In the genomic region with DNA sequence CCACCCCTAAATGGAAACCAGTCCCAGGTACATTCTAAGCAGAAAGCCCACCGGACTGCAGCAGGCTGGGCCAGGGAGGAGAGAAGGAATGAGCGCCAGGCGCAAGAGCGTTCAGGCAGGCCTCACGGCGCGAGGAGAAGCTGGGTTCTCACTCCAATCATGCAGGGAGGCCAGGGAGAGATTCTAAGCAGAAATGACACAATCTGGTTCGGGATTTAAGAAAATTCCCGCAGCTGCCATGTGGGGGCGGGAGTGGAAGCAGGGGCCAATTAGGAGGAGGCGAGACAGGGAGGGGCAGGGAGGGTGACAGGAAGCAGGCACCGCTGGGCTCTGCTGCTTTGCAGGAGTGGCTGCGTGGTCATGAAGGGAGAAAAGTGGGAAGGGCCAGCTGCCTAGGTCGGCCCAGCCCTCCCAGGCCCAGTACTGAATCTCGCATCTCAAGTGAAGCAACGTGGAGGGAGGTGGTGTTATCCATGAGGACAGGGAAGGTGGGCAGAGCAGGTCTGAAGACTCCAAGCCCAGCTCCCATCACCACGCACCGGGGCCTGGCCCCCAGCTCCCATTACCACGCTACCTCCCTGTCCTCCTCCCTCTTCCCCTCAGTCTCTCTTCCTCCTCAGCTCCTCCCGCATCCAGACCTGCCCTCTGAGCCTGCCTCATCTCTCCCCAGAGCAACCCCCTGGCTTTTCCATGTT, we compare ENCODE assay signal across 8 cellular contexts. TPM values are rescaled to one million over a fixed set of nuclear protein-coding genes. Genes with fewer than 3 reads are reported as not detected.
A peak's percentile ranks its signal among the peaks of the same experiment; 100 is the strongest.
DNase-seq lines count a peak whose midpoint lies in the region; ATAC-seq, FAIRE-seq and TF ChIP-seq lines count a peak whose summit lies in the region.

No MANE protein-coding gene starts in this region.

- TF ChIP-seq POLR2A in sigmoid colon (IDR thresholded peaks at IDR 0.05) (no peak), stomach (IDR thresholded peaks at IDR 0.05) (no peak), GM12892 (IDR thresholded peaks at IDR 0.05; ENCODE audit: low read depth, low read length) (no peak)

- no peaks in the 10 kb centered on the region for H3K9me3 ChIP-seq in sigmoid colon
- no peaks in the 10 kb centered on the region for H3K9me3 ChIP-seq in stomach

- peak in 2 of 3 experiments; percentile 26 to 27 for DNase-seq in NCI-H1417 (lab: John Stamatoyannopoulos, UW)
- no peak for DNase-seq in NCI-H1417 treated with DMSO at 0.1 percent for 48 hours (lab: John Stamatoyannopoulos, UW)
- no peak for DNase-seq in RWPE1 (ENCODE audit: low spot score)
- DNase-seq in Right ventricle myocardium inferior (ENCODE audit: missing footprints): peak; percentile 87
- DNase-seq in sigmoid colon: peak; percentile 80
- DNase-seq in stomach: no peak
- no peak for DNase-seq in GM12892 (ENCODE audit: insufficient read length)

- no peaks in the 10 kb centered on the region for H3K27me3 ChIP-seq in sigmoid colon
- H3K27me3 ChIP-seq in stomach: no peaks in the 10 kb centered on the region

- H3K4me3 ChIP-seq in sigmoid colon (no peak overlapping the region), stomach (no peak overlapping the region)

- peaks cover 0 to 7% (median 3%) of the 10 kb centered on the region in 4 donors for H3K4me1 ChIP-seq in sigmoid colon
- peaks cover 0 to 10% (median 0%) of the 10 kb centered on the region in 4 donors for H3K4me1 ChIP-seq in stomach

- peak; percentile 93 for ATAC-seq in Right ventricle myocardium inferior
- ATAC-seq in GM21423 (IDR thresholded peaks at IDR 0.05; ENCODE audit: unreplicated experiment): no peak

- TF ChIP-seq CTCF in RWPE1 (conservative IDR thresholded peaks at IDR 0.05; ENCODE audit: low read depth) (no peak), sigmoid colon (IDR thresholded peaks at IDR 0.05) (no peak), stomach (IDR thresholded peaks at IDR 0.05) (no peak)

- FAIRE-seq in GM12892 (lab: Jason Lieb, UNC): no peak

- H3K36me3 ChIP-seq in sigmoid colon (peaks cover 0 to 30% (median 0%) of the 10 kb centered on the region in 4 donors), stomach (peaks cover 0 to 43% (median 29%) of the 10 kb centered on the region in 4 donors)

- intact Hi-C loops in Right ventricle myocardium inferior (cut with DNase I): no loop called here
- intact Hi-C loops in sigmoid colon (cut with DNase I): no loop called here
- intact Hi-C loops in stomach (cut with DNase I; ENCODE audit: low total_unique reads): no loop called here

- POLR2A ChIA-PET in RWPE1 (lab: Yijun Ruan, JAX; ENCODE audit: low non-redundant PET): no interaction called here

- CTCF ChIA-PET in RWPE1 (lab: Yijun Ruan, JAX): no interaction called here

- 68 to 76% methylated on average over 20 of the region's 20 CpGs for WGBS in sigmoid colon, 2 donors
- WGBS in stomach, 5 donors: 61 to 73% (median 69%) methylated on average over 18 to 20 of the region's 20 CpGs

- no peak for TF ChIP-seq EP300 in sigmoid colon (IDR thresholded peaks at IDR 0.05)
- no peak for TF ChIP-seq EP300 in stomach (IDR thresholded peaks at IDR 0.05)

- peak overlapping the region; percentile 38 for H3K27ac ChIP-seq in RWPE1
- H3K27ac ChIP-seq in sigmoid colon: no peak overlapping the region
- H3K27ac ChIP-seq in stomach: no peak overlapping the region

RNA-seq across cellular contexts. Expression of gene NPHP4, which starts 11.8 kb away (rescaled TPM):
- total RNA-seq in Right ventricle myocardium inferior: 4.8 TPM
- total RNA-seq in sigmoid colon: 10 to 100 TPM in 2 of 4 donors, 1 to 10 TPM in 2; 4.9 to 12.2 (median 8.8) TPM
- 1 to 10 TPM in 2 of 3 donors, under 1 TPM in 1; 0.60 to 6.3 (median 1.2) TPM for polyA plus RNA-seq in sigmoid colon
- total RNA-seq in stomach: 10 to 100 TPM in 3 of 5 donors, 1 to 10 TPM in 2; 5.3 to 29.7 (median 14.6) TPM
- 1 to 10 TPM; 1.9 to 2.4 (median 2.0) TPM for polyA plus RNA-seq in stomach
- polyA plus RNA-seq in GM12892 (2012; ENCODE audit: missing spikeins): 4.7 TPM

Comparison
In these comparisons a context has a peak if more than half of its experiments do, and no peak if none do; other contexts are left out.
1. DNase-seq: peak in NCI-H1417 (2 of 3), Right ventricle myocardium inferior (single experiment) and sigmoid colon (single experiment); none in NCI-H1417 treated with DMSO at 0.1 percent for 48 hours (single experiment), RWPE1 (single experiment), stomach (single experiment) and GM12892 (single experiment).